Comparison of ENCODE assay signal across 2 cellular contexts in the genomic region with DNA sequence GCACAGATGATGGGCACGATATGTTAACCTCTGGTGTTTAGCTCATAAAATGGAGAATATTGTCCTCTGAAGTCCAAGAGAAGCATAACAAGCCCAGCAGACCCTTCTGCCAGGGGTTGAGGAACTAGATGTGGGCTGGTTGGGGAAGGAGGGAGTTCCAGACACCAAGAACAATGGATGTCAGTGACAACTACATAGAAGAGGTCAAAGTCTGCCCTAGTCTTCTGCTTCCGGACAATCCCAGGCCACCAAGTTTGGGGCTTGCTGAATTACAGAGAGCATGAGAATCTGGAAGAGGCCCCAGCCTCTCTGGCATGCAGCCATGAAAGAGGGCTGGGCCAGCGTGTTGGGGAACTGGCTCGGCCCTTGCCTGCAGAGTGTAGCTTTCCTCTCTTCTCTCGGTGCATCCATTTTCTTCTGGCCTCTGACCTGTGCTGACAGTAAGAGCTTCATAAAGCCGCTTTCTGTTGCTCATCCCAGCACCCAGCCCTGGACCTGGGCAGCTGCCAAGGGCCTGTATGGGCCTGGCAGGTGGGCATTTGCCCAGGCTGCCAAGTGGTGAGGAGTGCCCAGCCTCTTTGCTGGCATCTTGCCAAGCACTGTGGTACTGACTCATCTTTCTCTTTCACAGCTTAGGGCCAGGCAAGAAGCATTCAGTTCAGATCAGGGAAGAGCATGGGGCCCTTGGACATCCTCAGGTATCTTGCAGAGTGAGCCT.
A peak's percentile ranks its signal among the peaks of the same experiment; 100 is the strongest.
TF ChIP-seq lines count a peak whose summit lies in the region.

No MANE protein-coding gene starts in this region.

TF ChIP-seq in HCT116, 20 proteins besides CTCF, POLR2A, EP300 and RAD21:
- no peak for TF ChIP-seq YY1 (IDR thresholded peaks at IDR 0.05; ENCODE audit: extremely low read depth, insufficient replicate concordance, low read depth, low read length)
- TF ChIP-seq POLR2AphosphoS5 (IDR thresholded peaks at IDR 0.05; ENCODE audit: low read depth, low read length) = peak; percentile 54; the same call in 1 of the 2 replicates

TF ChIP-seq in K562, 482 proteins besides CTCF, POLR2A, EP300 and RAD21:
- TF ChIP-seq NFIX (CRISPR knock-in tag; IDR thresholded peaks at IDR 0.05; ENCODE audit: low read depth) (peak; percentile 86), NFIC (IDR thresholded peaks at IDR 0.05) (peak; percentile 97), ZNF444 (CRISPR knock-in tag; IDR thresholded peaks at IDR 0.05) (no peak)
